ENCODE assay signal across 19 cellular contexts in the genomic region with DNA sequence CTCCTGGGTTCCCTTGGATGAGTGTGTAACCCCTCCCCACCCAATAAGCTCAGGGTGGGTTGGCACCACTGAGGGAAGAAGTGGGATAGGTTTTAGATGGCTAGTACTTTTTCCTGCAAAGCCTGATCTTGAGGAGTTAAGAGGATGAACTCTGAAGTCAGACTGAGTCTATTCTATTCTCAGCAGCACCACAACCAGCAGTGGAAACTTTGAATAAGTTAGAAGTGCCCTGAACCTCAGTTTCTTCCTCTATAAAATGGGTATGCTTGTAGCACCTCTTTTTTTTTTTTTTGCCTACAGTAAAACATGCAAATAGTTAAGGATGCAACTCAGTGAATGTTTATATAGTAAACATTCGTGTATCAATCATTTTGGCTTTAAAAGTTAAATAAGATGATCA. TPM values are rescaled to one million over a fixed set of nuclear protein-coding genes. Genes with fewer than 3 reads are reported as not detected.
"Had no signal": no experiment of that assay in that cellular context is flagged by ENCODE, and none has a peak within 500 bp of the region (broad histone marks: within the 10 kb centered on the region; RNA-seq: fewer than 3 reads in every experiment).

No MANE protein-coding gene starts in this region.

- H3K36me3 ChIP-seq: colonic mucosa, left ventricle myocardium inferior, lower lobe of right lung, neutrophil, upper lobe of left lung, vagina had no signal

- H3K9me3 ChIP-seq: colonic mucosa, left ventricle myocardium inferior, lower lobe of right lung, neutrophil, upper lobe of left lung, vagina had no signal

- FAIRE-seq: kidney, small intestine had no signal

- H3K4me3 ChIP-seq: hepatocyte had no signal

- H3K27ac ChIP-seq: colonic mucosa, hepatocyte, left ventricle myocardium inferior, lower lobe of right lung, neutrophil, upper lobe of left lung, vagina had no signal

- H3K79me2 ChIP-seq: hepatocyte had no signal

- H3K27ac Mint-ChIP-seq: nephron had no signal

- DNase-seq: colonic mucosa; dermis blood vessel endothelial cell; foreskin melanocyte; head of caudate nucleus; kidney; left cardiac atrium; left ventricle myocardium inferior; lower lobe of right lung; midbrain; posterior cingulate gyrus; small intestine; stimulated activated CD4-positive, alpha-beta T cell treated with anti-CD3 and anti-CD28 coated beads, Interleukin-2, amount 100 ng/mL, for 48 hours; stimulated activated naive CD4-positive, alpha-beta T cell treated with Interleukin-2 at 50 U/mL for 16 hours had no signal

- ATAC-seq: left cardiac atrium had no signal

RNA-seq across cellular contexts. Expression of a gene that starts 7.1 kb away (rescaled TPM):
- total RNA-seq: dermis blood vessel endothelial cell, kidney, left cardiac atrium, left ventricle myocardium inferior, lower lobe of right lung, osteocyte, vagina had no signal
- polyA plus RNA-seq: hepatocyte had no signal
